9 cellular contexts compared by ENCODE assay signal in the genomic region with DNA sequence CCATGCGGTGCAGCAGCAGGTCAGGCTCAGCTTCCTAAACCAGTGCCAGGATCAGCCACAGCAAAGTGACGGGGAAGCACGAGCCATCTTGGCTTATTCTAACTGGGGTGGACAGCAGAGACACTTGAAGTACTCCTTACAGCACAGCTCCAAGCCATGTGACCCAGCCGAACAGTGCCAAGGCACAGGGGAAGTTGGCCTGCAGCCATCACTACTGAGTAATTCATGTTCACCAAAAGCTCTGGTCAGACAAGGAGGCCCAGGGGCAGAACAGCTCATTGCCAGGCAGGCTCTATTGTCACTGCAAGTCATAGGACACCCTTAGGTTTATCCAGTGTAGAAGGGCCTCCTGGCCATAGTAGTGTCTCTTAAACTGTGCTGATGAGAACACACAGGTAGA. TPM values are rescaled to one million over a fixed set of nuclear protein-coding genes. Genes with fewer than 3 reads are reported as not detected.
A peak's percentile ranks its signal among the peaks of the same experiment; 100 is the strongest.
DNase-seq lines count a peak whose midpoint lies in the region; ATAC-seq and TF ChIP-seq lines count a peak whose summit lies in the region.
"Had no signal": no experiment of that assay in that cellular context is flagged by ENCODE, and none has a peak within 500 bp of the region (broad histone marks: within the 10 kb centered on the region; RNA-seq: fewer than 3 reads in every experiment).

No MANE protein-coding gene starts in this region.

- intact Hi-C loops in left ventricle myocardium inferior (cut with micrococcal nuclease) = no loop called here

- no peaks in the 10 kb centered on the region for H3K36me3 ChIP-seq in left ventricle myocardium inferior

- no peak overlapping the region for H3K4me3 ChIP-seq in astrocyte of the spinal cord (ENCODE audit: low read depth, low read length)
- no peak overlapping the region for H3K4me3 ChIP-seq in left ventricle myocardium inferior

- peaks cover 6% of the 10 kb centered on the region for H3K4me1 ChIP-seq in left ventricle myocardium inferior
- H3K4me1 ChIP-seq: parathyroid adenoma had no signal

- no peak overlapping the region for H3K27ac Mint-ChIP-seq in type B pancreatic cell

- no peaks in the 10 kb centered on the region for H3K9me3 Mint-ChIP-seq in type B pancreatic cell

- no peaks in the 10 kb centered on the region for H3K36me3 Mint-ChIP-seq in type B pancreatic cell

- no peaks in the 10 kb centered on the region for H3K27me3 ChIP-seq in left ventricle myocardium inferior (ENCODE audit: low read depth)

- no peak for ATAC-seq in HG02840 (IDR thresholded peaks at IDR 0.05; ENCODE audit: low FRiP score, unreplicated experiment)

- H3K4me3 Mint-ChIP-seq in type B pancreatic cell = no peak overlapping the region

- H3K27me3 Mint-ChIP-seq in type B pancreatic cell = peaks cover 3% of the 10 kb centered on the region

- no peak for TF ChIP-seq CTCF in astrocyte of the spinal cord (IDR thresholded peaks at IDR 0.05; ENCODE audit: low read depth, low read length)
- TF ChIP-seq CTCF in left ventricle myocardium inferior (IDR thresholded peaks at IDR 0.05; ENCODE audit: borderline replicate concordance) = no peak
- no peak for TF ChIP-seq CTCF in type B pancreatic cell (conservative IDR thresholded peaks at IDR 0.05)

- no peaks in the 10 kb centered on the region for H3K4me1 Mint-ChIP-seq in type B pancreatic cell (ENCODE audit: unreplicated experiment)

- no peak overlapping the region for H3K27ac ChIP-seq in left ventricle myocardium inferior (replicated peaks)
- H3K27ac ChIP-seq: parathyroid adenoma had no signal

- peak; percentile 13 for DNase-seq in LoVo (ENCODE audit: low spot score)
- peak; percentile 63 for DNase-seq in astrocyte of the spinal cord (ENCODE audit: low read depth, low spot score)
- DNase-seq in left ventricle myocardium inferior = peak; percentile 64
- DNase-seq in ureter (ENCODE audit: low spot score) = peak; percentile 78
- DNase-seq in GM19238 (ENCODE audit: insufficient read length, low spot score) = no peak
- no peak for DNase-seq in type B pancreatic cell (ENCODE audit: extremely low spot score, unreplicated experiment)
- DNase-seq: activated CD4-positive, alpha-beta T cell treated with anti-CD3 and anti-CD28 coated beads for 4 hours had no signal

- no peaks in the 10 kb centered on the region for H3K9me3 ChIP-seq in left ventricle myocardium inferior (replicated peaks)

- in situ Hi-C loops in astrocyte of the spinal cord (cut with HindIII; ENCODE audit: low sequenced_read_pairs) = no loop called here

RNA-seq across cellular contexts. Expression of a gene that starts 23.4 kb away (rescaled TPM):
- total RNA-seq in left ventricle myocardium inferior (not detected), ureter (not detected), type B pancreatic cell (ENCODE audit: low replicate concordance) (1.1 and 2.1 TPM in 2 replicates)

Comparison
In these comparisons a context has a peak if more than half of its experiments do, and no peak if none do; other contexts are left out.
1. DNase-seq: peak in LoVo (single experiment), astrocyte of the spinal cord (single experiment), left ventricle myocardium inferior (single experiment) and ureter (single experiment); none in GM19238 (single experiment) and type B pancreatic cell (single experiment).